ENCODE assay signal across 10 cellular contexts in the genomic region with DNA sequence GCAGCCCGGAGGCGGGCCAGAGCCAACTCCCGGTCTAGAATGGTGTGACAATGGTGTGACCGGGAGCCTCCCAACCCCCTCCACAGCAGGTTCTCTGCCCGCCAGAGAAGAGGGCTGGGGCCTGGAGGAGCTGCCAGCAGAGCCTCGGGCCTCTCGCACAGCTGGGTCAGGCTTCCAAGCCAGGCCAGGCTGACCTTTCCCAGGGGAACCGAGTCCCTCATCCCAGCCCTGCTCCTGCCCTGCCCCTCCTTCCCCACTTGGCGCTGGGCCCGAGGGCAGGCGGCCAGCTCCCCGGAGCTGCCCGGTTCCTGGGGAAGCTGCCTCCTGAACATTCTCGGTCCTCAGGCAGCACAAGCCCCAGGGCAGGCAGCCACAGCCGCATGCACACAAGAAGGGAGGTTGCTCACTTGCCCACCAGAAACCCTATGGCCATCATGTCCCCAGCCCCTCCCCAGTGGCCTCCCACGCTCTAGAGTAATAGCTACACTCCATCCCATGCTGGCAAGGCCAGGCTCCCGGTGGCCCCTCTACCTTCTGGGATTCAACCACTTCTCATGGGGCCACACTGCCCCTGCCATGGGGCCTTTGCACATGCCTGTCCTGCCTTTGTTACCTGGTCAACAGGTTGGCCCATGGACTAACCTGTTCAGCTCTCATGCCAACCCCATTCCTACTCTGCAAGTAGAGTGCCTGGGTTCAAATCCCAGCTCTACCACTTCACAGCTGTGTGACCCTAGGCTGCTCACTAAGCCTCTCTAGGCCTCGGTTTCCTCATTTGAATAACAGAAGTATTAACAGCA.
DNase-seq lines count a peak whose midpoint lies in the region; ATAC-seq and TF ChIP-seq lines count a peak whose summit lies in the region.
"Had no signal": no experiment of that assay in that cellular context is flagged by ENCODE, and none has a peak within 500 bp of the region (broad histone marks: within the 10 kb centered on the region; RNA-seq: fewer than 3 reads in every experiment).

No MANE protein-coding gene starts in this region.

- no peaks in the 10 kb centered on the region for H3K27me3 ChIP-seq in prostate gland (replicated peaks; ENCODE audit: insufficient read depth)

- 15% methylated on average over 17 of the region's 18 CpGs for WGBS in prostate gland

- H3K9me3 Mint-ChIP-seq in glutamatergic neuron (ENCODE audit: unreplicated experiment): peaks cover 26% of the 10 kb centered on the region
- H3K9me3 Mint-ChIP-seq: IgD-negative memory B cell, neural crest cell had no signal

- intact Hi-C loops in prostate gland (cut with DNase I): no loop called here

- DNase-seq in ELF-1 (ENCODE audit: low read depth, low spot score) (peak; percentile 87), glutamatergic neuron (peak; percentile 64), prostate gland (ENCODE audit: low spot score) (peak; percentile 73)
- no peak for DNase-seq in stimulated activated CD4-positive, alpha-beta T cell treated with anti-CD3 and anti-CD28 coated beads, Interleukin-4, amount 100 ng/mL, for 24 hours

- H3K4me3 ChIP-seq in prostate gland: no peak overlapping the region

- peak overlapping the region; percentile 55 for H3K27ac Mint-ChIP-seq in glutamatergic neuron (ENCODE audit: unreplicated experiment)

- no peaks in the 10 kb centered on the region for H3K36me3 ChIP-seq in prostate gland

- peaks cover 35% of the 10 kb centered on the region for H3K4me1 Mint-ChIP-seq in glutamatergic neuron (ENCODE audit: low read depth, unreplicated experiment)

- TF ChIP-seq POLR2A in prostate gland (IDR thresholded peaks at IDR 0.05): peak; percentile 31

- H3K4me1 ChIP-seq in prostate gland (replicated peaks): peaks cover 39% of the 10 kb centered on the region

- peaks cover 39% of the 10 kb centered on the region for H3K27me3 Mint-ChIP-seq in glutamatergic neuron (ENCODE audit: unreplicated experiment)
- H3K27me3 Mint-ChIP-seq: IgD-negative memory B cell had no signal

- H3K4me3 Mint-ChIP-seq in glutamatergic neuron (ENCODE audit: unreplicated experiment): peak overlapping the region; percentile 30
- H3K4me3 Mint-ChIP-seq: neural crest cell had no signal

- no peaks in the 10 kb centered on the region for H3K9me3 ChIP-seq in prostate gland

- peak; percentile 51 for ATAC-seq in SK-N-SH treated with all-trans-retinoic acid at 6 μM for 48 hours
- ATAC-seq in HG02981 (IDR thresholded peaks at IDR 0.05; ENCODE audit: unreplicated experiment): no peak
- no peak for ATAC-seq in HG02840 (IDR thresholded peaks at IDR 0.05; ENCODE audit: low FRiP score, unreplicated experiment)
- no peak for ATAC-seq in HG02759 (IDR thresholded peaks at IDR 0.05; ENCODE audit: unreplicated experiment)

- peak overlapping the region; percentile 93 to 95 for H3K27ac ChIP-seq in prostate gland

- TF ChIP-seq CTCF in glutamatergic neuron (IDR thresholded peaks at IDR 0.05; ENCODE audit: partially characterized antibody, unreplicated experiment) (no peak), prostate gland (IDR thresholded peaks at IDR 0.05) (no peak)

- peaks cover 5% of the 10 kb centered on the region for H3K36me3 Mint-ChIP-seq in glutamatergic neuron (ENCODE audit: unreplicated experiment)
- H3K36me3 Mint-ChIP-seq: IgD-negative memory B cell had no signal

TF ChIP-seq in SK-N-SH treated with all-trans-retinoic acid at 6 μM for 48 hours, 23 proteins besides CTCF, POLR2A, EP300 and RAD21 (continues in another document):
- TF ChIP-seq, protein P1, sequence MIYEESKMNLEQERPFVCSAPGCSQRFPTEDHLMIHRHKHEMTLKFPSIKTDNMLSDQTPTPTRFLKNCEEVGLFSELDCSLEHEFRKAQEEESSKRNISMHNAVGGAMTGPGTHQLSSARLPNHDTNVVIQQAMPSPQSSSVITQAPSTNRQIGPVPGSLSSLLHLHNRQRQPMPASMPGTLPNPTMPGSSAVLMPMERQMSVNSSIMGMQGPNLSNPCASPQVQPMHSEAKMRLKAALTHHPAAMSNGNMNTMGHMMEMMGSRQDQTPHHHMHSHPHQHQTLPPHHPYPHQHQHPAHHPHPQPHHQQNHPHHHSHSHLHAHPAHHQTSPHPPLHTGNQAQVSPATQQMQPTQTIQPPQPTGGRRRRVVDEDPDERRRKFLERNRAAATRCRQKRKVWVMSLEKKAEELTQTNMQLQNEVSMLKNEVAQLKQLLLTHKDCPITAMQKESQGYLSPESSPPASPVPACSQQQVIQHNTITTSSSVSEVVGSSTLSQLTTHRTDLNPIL (CRISPR knock-in tag; IDR thresholded peaks at IDR 0.05; ENCODE audit: low read depth): no peak
- TF ChIP-seq GLIS3 (CRISPR knock-in tag; IDR thresholded peaks at IDR 0.05): no peak
- TF ChIP-seq TCF4 (CRISPR knock-in tag; IDR thresholded peaks at IDR 0.05; ENCODE audit: borderline replicate concordance): peak; percentile 25; the same call in 1 of the 2 replicates
- TF ChIP-seq, protein P2, sequence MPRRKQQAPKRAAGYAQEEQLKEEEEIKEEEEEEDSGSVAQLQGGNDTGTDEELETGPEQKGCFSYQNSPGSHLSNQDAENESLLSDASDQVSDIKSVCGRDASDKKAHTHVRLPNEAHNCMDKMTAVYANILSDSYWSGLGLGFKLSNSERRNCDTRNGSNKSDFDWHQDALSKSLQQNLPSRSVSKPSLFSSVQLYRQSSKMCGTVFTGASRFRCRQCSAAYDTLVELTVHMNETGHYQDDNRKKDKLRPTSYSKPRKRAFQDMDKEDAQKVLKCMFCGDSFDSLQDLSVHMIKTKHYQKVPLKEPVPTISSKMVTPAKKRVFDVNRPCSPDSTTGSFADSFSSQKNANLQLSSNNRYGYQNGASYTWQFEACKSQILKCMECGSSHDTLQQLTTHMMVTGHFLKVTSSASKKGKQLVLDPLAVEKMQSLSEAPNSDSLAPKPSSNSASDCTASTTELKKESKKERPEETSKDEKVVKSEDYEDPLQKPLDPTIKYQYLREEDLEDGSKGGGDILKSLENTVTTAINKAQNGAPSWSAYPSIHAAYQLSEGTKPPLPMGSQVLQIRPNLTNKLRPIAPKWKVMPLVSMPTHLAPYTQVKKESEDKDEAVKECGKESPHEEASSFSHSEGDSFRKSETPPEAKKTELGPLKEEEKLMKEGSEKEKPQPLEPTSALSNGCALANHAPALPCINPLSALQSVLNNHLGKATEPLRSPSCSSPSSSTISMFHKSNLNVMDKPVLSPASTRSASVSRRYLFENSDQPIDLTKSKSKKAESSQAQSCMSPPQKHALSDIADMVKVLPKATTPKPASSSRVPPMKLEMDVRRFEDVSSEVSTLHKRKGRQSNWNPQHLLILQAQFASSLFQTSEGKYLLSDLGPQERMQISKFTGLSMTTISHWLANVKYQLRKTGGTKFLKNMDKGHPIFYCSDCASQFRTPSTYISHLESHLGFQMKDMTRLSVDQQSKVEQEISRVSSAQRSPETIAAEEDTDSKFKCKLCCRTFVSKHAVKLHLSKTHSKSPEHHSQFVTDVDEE (CRISPR knock-in tag; IDR thresholded peaks at IDR 0.05): peak; percentile 47; the same call in 1 of the 2 replicates
- TF ChIP-seq SNAI2 (CRISPR knock-in tag; IDR thresholded peaks at IDR 0.05): no peak
- TF ChIP-seq, protein P3, sequence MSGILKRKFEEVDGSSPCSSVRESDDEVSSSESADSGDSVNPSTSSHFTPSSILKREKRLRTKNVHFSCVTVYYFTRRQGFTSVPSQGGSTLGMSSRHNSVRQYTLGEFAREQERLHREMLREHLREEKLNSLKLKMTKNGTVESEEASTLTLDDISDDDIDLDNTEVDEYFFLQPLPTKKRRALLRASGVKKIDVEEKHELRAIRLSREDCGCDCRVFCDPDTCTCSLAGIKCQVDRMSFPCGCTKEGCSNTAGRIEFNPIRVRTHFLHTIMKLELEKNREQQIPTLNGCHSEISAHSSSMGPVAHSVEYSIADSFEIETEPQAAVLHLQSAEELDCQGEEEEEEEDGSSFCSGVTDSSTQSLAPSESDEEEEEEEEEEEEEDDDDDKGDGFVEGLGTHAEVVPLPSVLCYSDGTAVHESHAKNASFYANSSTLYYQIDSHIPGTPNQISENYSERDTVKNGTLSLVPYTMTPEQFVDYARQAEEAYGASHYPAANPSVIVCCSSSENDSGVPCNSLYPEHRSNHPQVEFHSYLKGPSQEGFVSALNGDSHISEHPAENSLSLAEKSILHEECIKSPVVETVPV (CRISPR knock-in tag; IDR thresholded peaks at IDR 0.05): no peak
- TF ChIP-seq ZFP3 (CRISPR knock-in tag; IDR thresholded peaks at IDR 0.05): peak; percentile 56; the same call in 1 of the 2 replicates
- TF ChIP-seq, protein P4, sequence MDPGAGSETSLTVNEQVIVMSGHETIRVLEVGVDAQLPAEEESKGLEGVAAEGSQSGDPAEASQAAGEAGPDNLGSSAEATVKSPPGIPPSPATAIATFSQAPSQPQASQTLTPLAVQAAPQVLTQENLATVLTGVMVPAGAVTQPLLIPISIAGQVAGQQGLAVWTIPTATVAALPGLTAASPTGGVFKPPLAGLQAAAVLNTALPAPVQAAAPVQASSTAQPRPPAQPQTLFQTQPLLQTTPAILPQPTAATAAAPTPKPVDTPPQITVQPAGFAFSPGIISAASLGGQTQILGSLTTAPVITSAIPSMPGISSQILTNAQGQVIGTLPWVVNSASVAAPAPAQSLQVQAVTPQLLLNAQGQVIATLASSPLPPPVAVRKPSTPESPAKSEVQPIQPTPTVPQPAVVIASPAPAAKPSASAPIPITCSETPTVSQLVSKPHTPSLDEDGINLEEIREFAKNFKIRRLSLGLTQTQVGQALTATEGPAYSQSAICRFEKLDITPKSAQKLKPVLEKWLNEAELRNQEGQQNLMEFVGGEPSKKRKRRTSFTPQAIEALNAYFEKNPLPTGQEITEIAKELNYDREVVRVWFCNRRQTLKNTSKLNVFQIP (CRISPR knock-in tag; IDR thresholded peaks at IDR 0.05; ENCODE audit: borderline replicate concordance, low read depth): no peak
- TF ChIP-seq RARB (CRISPR knock-in tag; IDR thresholded peaks at IDR 0.05): no peak
- TF ChIP-seq ZC3H10 (CRISPR knock-in tag; IDR thresholded peaks at IDR 0.05): no peak
- peak; percentile 46; the same call in 1 of the 2 replicates for TF ChIP-seq ZNF70 (CRISPR knock-in tag; IDR thresholded peaks at IDR 0.05)
- no peak for TF ChIP-seq BACH2 (CRISPR knock-in tag; IDR thresholded peaks at IDR 0.05; ENCODE audit: borderline replicate concordance)
